Comparison of ENCODE assay signal across 9 cellular contexts in genomic region chr17:45092932-45093430, GRCh38. TPM values are rescaled to one million over a fixed set of nuclear protein-coding genes. Genes with fewer than 3 reads are reported as not detected.
DNase-seq lines count a peak whose midpoint lies in the region; ATAC-seq and TF ChIP-seq lines count a peak whose summit lies in the region.
"Had no signal": no experiment of that assay in that cellular context is flagged by ENCODE, and none has a peak within 500 bp of the region (broad histone marks: within the 10 kb centered on the region; RNA-seq: fewer than 3 reads in every experiment).

No MANE protein-coding gene starts in this region.

- TF ChIP-seq CTCF in dorsolateral prefrontal cortex (IDR thresholded peaks at IDR 0.05 in 54 of 56, conservative IDR thresholded peaks at IDR 0.05 in 2 of 56; ENCODE audit: low read depth in 1 of 56, partially characterized antibody in 56 of 56) (peak in 16 of 56 donors; percentile 5 to 52 (median 25)), upper lobe of right lung (IDR thresholded peaks at IDR 0.05) (no peak)
- no peak for TF ChIP-seq CTCF in CD8-positive, alpha-beta T cell (IDR thresholded peaks at IDR 0.05)

- peaks cover 86% of the 10 kb centered on the region for H3K36me3 ChIP-seq in upper lobe of right lung
- peaks cover 58% of the 10 kb centered on the region for H3K36me3 ChIP-seq in CD8-positive, alpha-beta T cell (ENCODE audit: insufficient read depth, low read length)

- no peaks in the 10 kb centered on the region for H3K27me3 ChIP-seq in dorsolateral prefrontal cortex
- H3K27me3 ChIP-seq in upper lobe of right lung: no peaks in the 10 kb centered on the region
- H3K27me3 ChIP-seq in CD8-positive, alpha-beta T cell (ENCODE audit: insufficient read depth, low read length): no peaks in the 10 kb centered on the region

- no peaks in the 10 kb centered on the region for H3K27me3 Mint-ChIP-seq in CD8-positive, alpha-beta T cell (ENCODE audit: low read depth)
- H3K27me3 Mint-ChIP-seq: central memory CD8-positive, alpha-beta T cell had no signal

- peak; percentile 47 for DNase-seq in NCI-H2029 treated with DMSO at 0.1 percent for 48 hours (lab: John Stamatoyannopoulos, UW)
- DNase-seq in dorsolateral prefrontal cortex: peak; percentile 49 to 97 (median 94)
- DNase-seq in medulla oblongata (ENCODE audit: extremely low spot score): peak; percentile 98
- DNase-seq in upper lobe of right lung: peak; percentile 82
- no peak for DNase-seq in CD8-positive, alpha-beta T cell
- DNase-seq in NCI-H1105 treated with DMSO at 0.1 percent for 48 hours (lab: John Stamatoyannopoulos, UW): no peak
- DNase-seq in MV-4-11 (lab: John Stamatoyannopoulos, UW): no peak

- no peaks in the 10 kb centered on the region for H3K9me3 ChIP-seq in upper lobe of right lung
- no peaks in the 10 kb centered on the region for H3K9me3 ChIP-seq in CD8-positive, alpha-beta T cell (ENCODE audit: low read length)

- H3K27ac ChIP-seq in dorsolateral prefrontal cortex (peak overlapping the region; percentile 65 to 95 (median 87)), upper lobe of right lung (peak overlapping the region; percentile 85)
- no peak overlapping the region for H3K27ac ChIP-seq in CD8-positive, alpha-beta T cell (ENCODE audit: low read depth, low read length)

- no peaks in the 10 kb centered on the region for H3K9me3 Mint-ChIP-seq in CD8-positive, alpha-beta T cell
- H3K9me3 Mint-ChIP-seq: central memory CD8-positive, alpha-beta T cell had no signal

- no peak overlapping the region for H3K4me3 Mint-ChIP-seq in CD8-positive, alpha-beta T cell
- H3K4me3 Mint-ChIP-seq: central memory CD8-positive, alpha-beta T cell had no signal

- ATAC-seq in upper lobe of right lung (peak; percentile 96), HG02763 (IDR thresholded peaks at IDR 0.05; ENCODE audit: unreplicated experiment) (no peak)
- no peak for ATAC-seq in CD8-positive, alpha-beta T cell

- H3K36me3 Mint-ChIP-seq in CD8-positive, alpha-beta T cell: peaks cover 85% of the 10 kb centered on the region

- H3K4me1 ChIP-seq in upper lobe of right lung: peaks cover 24% of the 10 kb centered on the region
- H3K4me1 ChIP-seq in CD8-positive, alpha-beta T cell (ENCODE audit: insufficient read depth, low read length): no peaks in the 10 kb centered on the region

- CTCF ChIA-PET in CD8-positive, alpha-beta T cell (lab: Charles Lee): no interaction called here

- H3K4me3 ChIP-seq in dorsolateral prefrontal cortex (peak overlapping the region in 11 of 59 donors; percentile 4 to 37 (median 19)), upper lobe of right lung (no peak overlapping the region)
- H3K4me3 ChIP-seq in CD8-positive, alpha-beta T cell (ENCODE audit: low read depth, low read length): no peak overlapping the region

- intact Hi-C loops in dorsolateral prefrontal cortex (cut with DNase I): loop anchor here (2.0 to 10.0 kb wide), 3 partner anchors 32 to 68 kb away; partner anchors contain the start of genes NMT1 (in 1 of the 2) and PLCD3 (in 1 of the 2)
- intact Hi-C loops in upper lobe of right lung (cut with DNase I): no loop called here
- intact Hi-C loops in CD8-positive, alpha-beta T cell (cut with DNase I, micrococcal nuclease): no loop called here

- H3K4me1 Mint-ChIP-seq in CD8-positive, alpha-beta T cell (ENCODE audit: low read depth): no peaks in the 10 kb centered on the region

- no peak overlapping the region for H3K27ac Mint-ChIP-seq in CD8-positive, alpha-beta T cell

- POLR2A ChIA-PET in CD8-positive, alpha-beta T cell (lab: Charles Lee): interaction anchor here (1.0 kb wide), 1 partner anchor 20 kb away, joined by 4 read pairs; no protein-coding TSS in a partner anchor

RNA-seq across cellular contexts. Expression of gene NMT1, which starts 31.9 kb away (rescaled TPM):
- total RNA-seq in dorsolateral prefrontal cortex (100 to 1,000 TPM; 111 to 220 (median 159) TPM), upper lobe of right lung (107 TPM)
- 10 to 100 TPM; 62.6 to 66.6 TPM for total RNA-seq in CD8-positive, alpha-beta T cell

RNA-seq across cellular contexts. Expression of gene PLCD3, which starts 39.3 kb away (rescaled TPM):
- 100 to 1,000 TPM in 42 of 120 experiments, 10 to 100 TPM in 78; 51.7 to 195 (median 91.1) TPM for total RNA-seq in dorsolateral prefrontal cortex
- total RNA-seq in upper lobe of right lung: 37.0 TPM
- 1 to 10 TPM; 2.2 to 4.3 TPM for total RNA-seq in CD8-positive, alpha-beta T cell

RNA-seq across cellular contexts. Expression of gene DCAKD, which starts 41.5 kb away (rescaled TPM):
- total RNA-seq in dorsolateral prefrontal cortex (10 to 100 TPM; 46.2 to 97.6 (median 62.3) TPM), upper lobe of right lung (21.8 TPM)
- 1 to 10 TPM; 8.3 to 8.4 TPM for total RNA-seq in CD8-positive, alpha-beta T cell

RNA-seq across cellular contexts. Expression of gene ACBD4, which starts 42.5 kb away (rescaled TPM):
- 10 to 100 TPM; 15.7 to 37.1 (median 23.9) TPM for total RNA-seq in dorsolateral prefrontal cortex
- 16.3 TPM for total RNA-seq in upper lobe of right lung
- total RNA-seq in CD8-positive, alpha-beta T cell: 10 to 100 TPM; 15.5 to 19.3 TPM

RNA-seq across cellular contexts. Expression of gene HEXIM1, which starts 55.3 kb away (rescaled TPM):
- 10 to 100 TPM; 21.0 to 74.9 (median 50.4) TPM for total RNA-seq in dorsolateral prefrontal cortex
- 36.1 TPM for total RNA-seq in upper lobe of right lung
- total RNA-seq in CD8-positive, alpha-beta T cell: 10 to 100 TPM; 76.5 to 77.2 TPM

Comparison
In these comparisons a context has a peak if more than half of its experiments do, and no peak if none do; other contexts are left out.
1. DNase-seq: peak in NCI-H2029 treated with DMSO at 0.1 percent for 48 hours (single experiment), dorsolateral prefrontal cortex (10 of 10), medulla oblongata (single experiment) and upper lobe of right lung (single experiment); none in CD8-positive, alpha-beta T cell (0 of 7), NCI-H1105 treated with DMSO at 0.1 percent for 48 hours (single experiment) and MV-4-11 (single experiment).
2. intact Hi-C loops: an anchor here in dorsolateral prefrontal cortex (2.0 to 10.0 kb wide); none called in upper lobe of right lung and CD8-positive, alpha-beta T cell.